11 cellular contexts compared by ENCODE assay signal in genomic region chr5:81207009-81207408, GRCh38. TPM values are rescaled to one million over a fixed set of nuclear protein-coding genes. Genes with fewer than 3 reads are reported as not detected.
DNase-seq lines count a peak whose midpoint lies in the region; ATAC-seq and TF ChIP-seq lines count a peak whose summit lies in the region.
"Had no signal": no experiment of that assay in that cellular context is flagged by ENCODE, and none has a peak within 500 bp of the region (broad histone marks: within the 10 kb centered on the region; RNA-seq: fewer than 3 reads in every experiment).

No MANE protein-coding gene starts in this region.

- no peaks in the 10 kb centered on the region for H3K36me3 ChIP-seq in right atrium auricular region
- H3K36me3 ChIP-seq: breast epithelium, Peyer's patch had no signal

- no peaks in the 10 kb centered on the region for H3K27me3 ChIP-seq in right atrium auricular region
- H3K27me3 ChIP-seq: breast epithelium, Peyer's patch had no signal

- H3K9me3 ChIP-seq in right atrium auricular region = no peaks in the 10 kb centered on the region
- H3K9me3 ChIP-seq: breast epithelium, Peyer's patch had no signal

- TF ChIP-seq CTCF in right atrium auricular region (IDR thresholded peaks at IDR 0.05) = no peak
- TF ChIP-seq CTCF in epithelial cell of proximal tubule (conservative IDR thresholded peaks at IDR 0.05; ENCODE audit: low read depth, low read length) = peak; percentile 51

- no peak overlapping the region for H3K27ac ChIP-seq in right atrium auricular region
- H3K27ac ChIP-seq: breast epithelium, Peyer's patch had no signal

- intact Hi-C loops in left ventricle myocardium superior (cut with micrococcal nuclease) = no loop called here

- H3K4me3 ChIP-seq in right atrium auricular region (no peak overlapping the region), epithelial cell of proximal tubule (ENCODE audit: low read depth, low read length) (no peak overlapping the region)
- H3K4me3 ChIP-seq: breast epithelium, Peyer's patch had no signal

- H3K4me1 ChIP-seq in right atrium auricular region = no peaks in the 10 kb centered on the region
- H3K4me1 ChIP-seq: breast epithelium had no signal

- DNase-seq in left ventricle myocardium superior (no peak), right atrium auricular region (ENCODE audit: low spot score) (no peak), NAMALWA (ENCODE audit: low spot score) (peak; percentile 40), epithelial cell of proximal tubule (ENCODE audit: low read depth) (no peak), NOMO-1 treated with DMSO at 0.1 percent for 48 hours (lab: John Stamatoyannopoulos, UW; ENCODE audit: unreplicated experiment) (no peak), DMS153 treated with DMSO at 0.1 percent for 48 hours (lab: John Stamatoyannopoulos, UW; ENCODE audit: unreplicated experiment) (no peak), middle frontal gyrus (ENCODE audit: extremely low spot score, low spot score) (no peak), NCI-H1694 (lab: John Stamatoyannopoulos, UW) (no peak)
- DNase-seq: CD4-positive, CD25-positive, alpha-beta regulatory T cell; Peyer's patch had no signal

- peak; percentile 47 for ATAC-seq in left ventricle myocardium superior

RNA-seq across cellular contexts. Expression of gene CKMT2, which starts 26.1 kb away (rescaled TPM):
- total RNA-seq in left ventricle myocardium superior (2,067 TPM), right atrium auricular region (1,000 to 10,000 TPM in 1 of 2 donors, 100 to 1,000 TPM in 1; 909 to 1,365 TPM), epithelial cell of proximal tubule (not detected in 2 replicates)
- total RNA-seq: CD4-positive, CD25-positive, alpha-beta regulatory T cell had no signal

Comparison
In these comparisons a context has a peak if more than half of its experiments do, and no peak if none do; other contexts are left out.
1. RNA of gene CKMT2, which starts 26.1 kb away (total RNA-seq): 2,067 TPM in left ventricle myocardium superior (single experiment) and 909 to 1,365 TPM in right atrium auricular region; not detected in epithelial cell of proximal tubule; every median in the first group is over 100 times any median in the second.